ENCODE assay signal across 34 cellular contexts in genomic region chr1:223471566-223471965, GRCh38.
"Had no signal": no experiment of that assay in that cellular context is flagged by ENCODE, and none has a peak within 500 bp of the region (broad histone marks: within the 10 kb centered on the region; RNA-seq: fewer than 3 reads in every experiment).

No MANE protein-coding gene starts in this region.

- H3K27me3 ChIP-seq: MG63 had no signal

- H3K9me3 ChIP-seq: MG63 had no signal

- H3K27ac ChIP-seq: KMS-11 had no signal

- DNase-seq: Kasumi-1, MG63, MM.1S, MV-4-11, NCI-H1048, NCI-H1092, NCI-H1092 treated with DMSO at 0.1 percent for 48 hours, NCI-H1105, NCI-H1105 treated with DMSO at 0.1 percent for 48 hours, NCI-H1417 treated with DMSO at 0.1 percent for 48 hours, NCI-H1436, NCI-H1436 treated with DMSO at 0.1 percent for 48 hours, NCI-H146, NCI-H1694, NCI-H1694 treated with DMSO at 0.1 percent for 48 hours, NCI-H187, NCI-H187 treated with DMSO at 0.1 percent for 48 hours, NCI-H1930, NCI-H2029, NCI-H2029 treated with DMSO at 0.1 percent for 48 hours, NCI-H2081, NCI-H2081 treated with DMSO at 0.1 percent for 48 hours, NCI-H2107, NCI-H2171, NCI-H2171 treated with DMSO at 0.1 percent for 48 hours, NCI-H2227 treated with DMSO at 0.1 percent for 48 hours, NCI-H226, NCI-H345, NCI-H446, NCI-H446 treated with DMSO at 0.1 percent for 48 hours, NCI-H510A, NCI-H510A treated with DMSO at 0.1 percent for 48 hours, NCI-H524 had no signal

- H3K36me3 ChIP-seq: MG63 had no signal

- H3K4me2 ChIP-seq: KMS-11 had no signal

- H3K4me3 ChIP-seq: MG63 had no signal

- H3K9ac ChIP-seq: KMS-11 had no signal
